ENCODE assay signal across 3 cellular contexts in the genomic region with DNA sequence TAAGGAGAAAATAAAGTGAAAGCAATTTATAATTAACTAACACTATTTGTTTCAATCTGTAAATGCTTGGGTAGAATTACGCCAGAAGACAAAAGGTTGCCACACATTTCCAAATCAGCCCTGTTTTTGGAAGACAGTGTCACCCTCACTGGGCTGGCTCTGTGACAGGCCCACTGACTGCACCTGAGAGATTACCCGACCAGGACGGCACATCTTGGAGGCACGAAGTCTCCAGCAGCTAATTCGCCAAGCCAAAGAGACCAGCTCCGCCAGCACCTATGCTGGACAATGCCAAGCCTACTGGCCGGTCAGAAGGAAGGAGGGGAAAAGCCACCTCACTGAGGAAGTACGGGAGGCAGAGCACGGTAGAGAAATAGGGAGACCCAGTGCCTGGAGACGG.
TF ChIP-seq lines count a peak whose summit lies in the region.

No MANE protein-coding gene starts in this region.

TF ChIP-seq in GM23338, 12 proteins besides CTCF, POLR2A, EP300 and RAD21 (continues in another document):
- no peak for TF ChIP-seq POLR2AphosphoS5 (IDR thresholded peaks at IDR 0.05; ENCODE audit: low read depth)
- no peak for TF ChIP-seq ZNF331 (CRISPR knock-in tag; IDR thresholded peaks at IDR 0.05; ENCODE audit: low read depth)
- no peak for TF ChIP-seq EZH2 (IDR thresholded peaks at IDR 0.05; ENCODE audit: low read depth, unreplicated experiment)
- no peak for TF ChIP-seq CREB1 (CRISPR knock-in tag; IDR thresholded peaks at IDR 0.05; ENCODE audit: low read depth)
- TF ChIP-seq, protein P1, sequence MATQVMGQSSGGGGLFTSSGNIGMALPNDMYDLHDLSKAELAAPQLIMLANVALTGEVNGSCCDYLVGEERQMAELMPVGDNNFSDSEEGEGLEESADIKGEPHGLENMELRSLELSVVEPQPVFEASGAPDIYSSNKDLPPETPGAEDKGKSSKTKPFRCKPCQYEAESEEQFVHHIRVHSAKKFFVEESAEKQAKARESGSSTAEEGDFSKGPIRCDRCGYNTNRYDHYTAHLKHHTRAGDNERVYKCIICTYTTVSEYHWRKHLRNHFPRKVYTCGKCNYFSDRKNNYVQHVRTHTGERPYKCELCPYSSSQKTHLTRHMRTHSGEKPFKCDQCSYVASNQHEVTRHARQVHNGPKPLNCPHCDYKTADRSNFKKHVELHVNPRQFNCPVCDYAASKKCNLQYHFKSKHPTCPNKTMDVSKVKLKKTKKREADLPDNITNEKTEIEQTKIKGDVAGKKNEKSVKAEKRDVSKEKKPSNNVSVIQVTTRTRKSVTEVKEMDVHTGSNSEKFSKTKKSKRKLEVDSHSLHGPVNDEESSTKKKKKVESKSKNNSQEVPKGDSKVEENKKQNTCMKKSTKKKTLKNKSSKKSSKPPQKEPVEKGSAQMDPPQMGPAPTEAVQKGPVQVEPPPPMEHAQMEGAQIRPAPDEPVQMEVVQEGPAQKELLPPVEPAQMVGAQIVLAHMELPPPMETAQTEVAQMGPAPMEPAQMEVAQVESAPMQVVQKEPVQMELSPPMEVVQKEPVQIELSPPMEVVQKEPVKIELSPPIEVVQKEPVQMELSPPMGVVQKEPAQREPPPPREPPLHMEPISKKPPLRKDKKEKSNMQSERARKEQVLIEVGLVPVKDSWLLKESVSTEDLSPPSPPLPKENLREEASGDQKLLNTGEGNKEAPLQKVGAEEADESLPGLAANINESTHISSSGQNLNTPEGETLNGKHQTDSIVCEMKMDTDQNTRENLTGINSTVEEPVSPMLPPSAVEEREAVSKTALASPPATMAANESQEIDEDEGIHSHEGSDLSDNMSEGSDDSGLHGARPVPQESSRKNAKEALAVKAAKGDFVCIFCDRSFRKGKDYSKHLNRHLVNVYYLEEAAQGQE (IDR thresholded peaks at IDR 0.05; ENCODE audit: unreplicated experiment) = no peak
- no peak for TF ChIP-seq ZNF114 (CRISPR knock-in tag; IDR thresholded peaks at IDR 0.05)
- no peak for TF ChIP-seq EZH2phosphoT487 (IDR thresholded peaks at IDR 0.05; ENCODE audit: unreplicated experiment)
- TF ChIP-seq, protein P2, sequence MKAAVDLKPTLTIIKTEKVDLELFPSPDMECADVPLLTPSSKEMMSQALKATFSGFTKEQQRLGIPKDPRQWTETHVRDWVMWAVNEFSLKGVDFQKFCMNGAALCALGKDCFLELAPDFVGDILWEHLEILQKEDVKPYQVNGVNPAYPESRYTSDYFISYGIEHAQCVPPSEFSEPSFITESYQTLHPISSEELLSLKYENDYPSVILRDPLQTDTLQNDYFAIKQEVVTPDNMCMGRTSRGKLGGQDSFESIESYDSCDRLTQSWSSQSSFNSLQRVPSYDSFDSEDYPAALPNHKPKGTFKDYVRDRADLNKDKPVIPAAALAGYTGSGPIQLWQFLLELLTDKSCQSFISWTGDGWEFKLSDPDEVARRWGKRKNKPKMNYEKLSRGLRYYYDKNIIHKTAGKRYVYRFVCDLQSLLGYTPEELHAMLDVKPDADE (IDR thresholded peaks at IDR 0.05) = no peak
- TF ChIP-seq NANOG (IDR thresholded peaks at IDR 0.05; ENCODE audit: borderline replicate concordance) = no peak

TF ChIP-seq in H1, 55 proteins besides CTCF, POLR2A, EP300 and RAD21:
- no peak for TF ChIP-seq NRF1 (IDR thresholded peaks at IDR 0.05; ENCODE audit: low read depth, low read length)
- TF ChIP-seq POLR2AphosphoS5 (IDR thresholded peaks at IDR 0.05; ENCODE audit: low read depth, low read length) = no peak
- no peak for TF ChIP-seq SAP30 (IDR thresholded peaks at IDR 0.05; ENCODE audit: insufficient read depth, insufficient replicate concordance, low read length)
- no peak for TF ChIP-seq RFX5 (IDR thresholded peaks at IDR 0.05; ENCODE audit: borderline replicate concordance, low read depth, low read length)
- TF ChIP-seq CEBPB (IDR thresholded peaks at IDR 0.05; ENCODE audit: low read depth, low read length) = no peak
- no peak for TF ChIP-seq CTBP2 (IDR thresholded peaks at IDR 0.05; ENCODE audit: borderline replicate concordance, insufficient read depth, insufficient read length, low read length)
- TF ChIP-seq EZH2 (IDR thresholded peaks at IDR 0.05; ENCODE audit: low read depth, low read length, severe bottlenecking) = no peak
- no peak for TF ChIP-seq SRF (IDR thresholded peaks at IDR 0.05; ENCODE audit: low read depth, low read length)

TF ChIP-seq in liver, 16 proteins besides CTCF, POLR2A, EP300 and RAD21:
- TF ChIP-seq JUND (IDR thresholded peaks at IDR 0.05) (peak in 1 of 2 donors; percentile 37), NR2F2 (IDR thresholded peaks at IDR 0.05) (no peak), GABPA (IDR thresholded peaks at IDR 0.05 in 1 of 2, conservative IDR thresholded peaks at IDR 0.05 in 1 of 2) (no peak), EGR1 (IDR thresholded peaks at IDR 0.05; ENCODE audit: low read depth in 2 of 2) (no peak), FOXA1 (IDR thresholded peaks at IDR 0.05) (no peak), TAF1 (conservative IDR thresholded peaks at IDR 0.05) (no peak), HNF4A (conservative IDR thresholded peaks at IDR 0.05) (peak; percentile 46 to 60), HNF4G (IDR thresholded peaks at IDR 0.05) (peak; percentile 8), YY1 (IDR thresholded peaks at IDR 0.05) (peak; percentile 48), FOXA2 (IDR thresholded peaks at IDR 0.05) (peak; percentile 17), SP1 (IDR thresholded peaks at IDR 0.05) (peak; percentile 56), RXRA (IDR thresholded peaks at IDR 0.05) (peak; percentile 44 to 83)
- TF ChIP-seq, protein P3, sequence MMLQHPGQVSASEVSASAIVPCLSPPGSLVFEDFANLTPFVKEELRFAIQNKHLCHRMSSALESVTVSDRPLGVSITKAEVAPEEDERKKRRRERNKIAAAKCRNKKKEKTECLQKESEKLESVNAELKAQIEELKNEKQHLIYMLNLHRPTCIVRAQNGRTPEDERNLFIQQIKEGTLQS (IDR thresholded peaks at IDR 0.05) = no peak
- TF ChIP-seq, protein P4, sequence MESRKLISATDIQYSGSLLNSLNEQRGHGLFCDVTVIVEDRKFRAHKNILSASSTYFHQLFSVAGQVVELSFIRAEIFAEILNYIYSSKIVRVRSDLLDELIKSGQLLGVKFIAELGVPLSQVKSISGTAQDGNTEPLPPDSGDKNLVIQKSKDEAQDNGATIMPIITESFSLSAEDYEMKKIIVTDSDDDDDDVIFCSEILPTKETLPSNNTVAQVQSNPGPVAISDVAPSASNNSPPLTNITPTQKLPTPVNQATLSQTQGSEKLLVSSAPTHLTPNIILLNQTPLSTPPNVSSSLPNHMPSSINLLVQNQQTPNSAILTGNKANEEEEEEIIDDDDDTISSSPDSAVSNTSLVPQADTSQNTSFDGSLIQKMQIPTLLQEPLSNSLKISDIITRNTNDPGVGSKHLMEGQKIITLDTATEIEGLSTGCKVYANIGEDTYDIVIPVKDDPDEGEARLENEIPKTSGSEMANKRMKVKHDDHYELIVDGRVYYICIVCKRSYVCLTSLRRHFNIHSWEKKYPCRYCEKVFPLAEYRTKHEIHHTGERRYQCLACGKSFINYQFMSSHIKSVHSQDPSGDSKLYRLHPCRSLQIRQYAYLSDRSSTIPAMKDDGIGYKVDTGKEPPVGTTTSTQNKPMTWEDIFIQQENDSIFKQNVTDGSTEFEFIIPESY (IDR thresholded peaks at IDR 0.05) = no peak
- TF ChIP-seq, protein P1 (IDR thresholded peaks at IDR 0.05) = peak; percentile 20
- TF ChIP-seq, protein P5, sequence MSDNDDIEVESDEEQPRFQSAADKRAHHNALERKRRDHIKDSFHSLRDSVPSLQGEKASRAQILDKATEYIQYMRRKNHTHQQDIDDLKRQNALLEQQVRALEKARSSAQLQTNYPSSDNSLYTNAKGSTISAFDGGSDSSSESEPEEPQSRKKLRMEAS (IDR thresholded peaks at IDR 0.05) = peak; percentile 58
